22 cellular contexts compared by ENCODE assay signal in genomic region chr7:101166603-101166908, GRCh38. TPM values are rescaled to one million over a fixed set of nuclear protein-coding genes. Genes with fewer than 3 reads are reported as not detected.
DNase-seq lines count a peak whose midpoint lies in the region; TF ChIP-seq lines count a peak whose summit lies in the region.
"Had no signal": no experiment of that assay in that cellular context is flagged by ENCODE, and none has a peak within 500 bp of the region (broad histone marks: within the 10 kb centered on the region; RNA-seq: fewer than 3 reads in every experiment).

No MANE protein-coding gene starts in this region.

- H3K36me3 ChIP-seq in breast epithelium (no peaks in the 10 kb centered on the region), iPS-20b (ENCODE audit: insufficient read depth, low read depth, low read length) (no peaks in the 10 kb centered on the region)
- H3K36me3 ChIP-seq: thyroid gland had no signal

- H3K9me3 Mint-ChIP-seq in MCF 10A (ENCODE audit: unreplicated experiment), result no peaks in the 10 kb centered on the region
- no peaks in the 10 kb centered on the region for H3K9me3 Mint-ChIP-seq in activated T-helper 1 cell treated with anti-CD3 and anti-CD28 coated beads, Interleukin-12 subunit alpha, Interleukin-12 subunit beta, Interleukin-2, Interleukin-4 antibody, amounts not matched to agents 30 ng/mL and 10 ng/mL and 1 ng/mL, durations not matched to agents 14 hours and 24 hours and 36 hours

- no peak overlapping the region for H3K27ac Mint-ChIP-seq in MCF 10A (ENCODE audit: low read depth, unreplicated experiment)
- no peak overlapping the region for H3K27ac Mint-ChIP-seq in activated T-helper 1 cell treated with anti-CD3 and anti-CD28 coated beads, Interleukin-12 subunit alpha, Interleukin-12 subunit beta, Interleukin-2, Interleukin-4 antibody, amounts not matched to agents 30 ng/mL and 10 ng/mL and 1 ng/mL, durations not matched to agents 14 hours and 24 hours and 36 hours

- DNase-seq in MCF 10A (ENCODE audit: unreplicated experiment), result no peak
- DNase-seq in breast epithelium (ENCODE audit: low spot score in 2 of 2), result no peak
- no peak for DNase-seq in activated T-helper 1 cell treated with anti-CD3 and anti-CD28 coated beads, Interleukin-12 subunit alpha, Interleukin-12 subunit beta, Interleukin-2, Interleukin-4 antibody, amounts not matched to agents 30 ng/mL and 10 ng/mL and 1 ng/mL, durations not matched to agents 14 hours and 24 hours and 36 hours (ENCODE audit: low spot score)
- DNase-seq in NCI-H1417 treated with DMSO at 0.1 percent for 48 hours (lab: John Stamatoyannopoulos, UW), result no peak
- DNase-seq in stimulated activated naive CD4-positive, alpha-beta T cell treated with Interleukin-2 at 50 U/mL for 16 hours (lab: John Stamatoyannopoulos, UW), result no peak
- no peak for DNase-seq in NCI-H748 treated with DMSO at 0.1 percent for 48 hours (lab: John Stamatoyannopoulos, UW)
- DNase-seq in substantia nigra (lab: John Stamatoyannopoulos, UW), result no peak
- DNase-seq: activated CD4-positive, CD25-positive, alpha-beta regulatory T cell; activated CD8-positive, alpha-beta memory T cell treated with anti-CD3 and anti-CD28 coated beads for 24 hours; esophagus squamous epithelium; NCI-H1092 treated with DMSO at 0.1 percent for 48 hours; NCI-H2081 treated with DMSO at 0.1 percent for 48 hours; NCI-H510A treated with DMSO at 0.1 percent for 48 hours; SIG-M5; thyroid gland had no signal

- H3K27ac ChIP-seq in breast epithelium (no peak overlapping the region), iPS-20b (ENCODE audit: low read length) (no peak overlapping the region), substantia nigra (ENCODE audit: low read depth, low read length, poor library complexity, severe bottlenecking) (no peak overlapping the region)
- H3K27ac ChIP-seq: esophagus squamous epithelium, KMS-11, thyroid gland had no signal

- H3K27me3 ChIP-seq in breast epithelium, result peaks cover 21 to 91% of the 10 kb centered on the region in 2 donors
- peaks cover 91% of the 10 kb centered on the region for H3K27me3 ChIP-seq in iPS-20b (ENCODE audit: insufficient read depth, low read length)

- no TSS peak for BruUV-seq in MCF 10A (replicated peaks; lab: Mats Ljungman, UMichigan)

- H3K4me3 ChIP-seq in breast epithelium (no peak overlapping the region), iPS-20b (ENCODE audit: low read length) (peak overlapping the region; percentile 75; the same call in 1 of the 2 replicates)
- H3K4me3 ChIP-seq: esophagus squamous epithelium, thyroid gland had no signal

- peak overlapping the region; percentile 22 for H3K4me3 Mint-ChIP-seq in MCF 10A (ENCODE audit: unreplicated experiment)
- H3K4me3 Mint-ChIP-seq in activated T-helper 1 cell treated with anti-CD3 and anti-CD28 coated beads, Interleukin-12 subunit alpha, Interleukin-12 subunit beta, Interleukin-2, Interleukin-4 antibody, amounts not matched to agents 30 ng/mL and 10 ng/mL and 1 ng/mL, durations not matched to agents 14 hours and 24 hours and 36 hours, result peak overlapping the region; percentile 26

- TF ChIP-seq CTCF in MCF 10A (IDR thresholded peaks at IDR 0.05; ENCODE audit: unreplicated experiment) (no peak), breast epithelium (IDR thresholded peaks at IDR 0.05) (no peak)

- no peaks in the 10 kb centered on the region for H3K9me3 ChIP-seq in breast epithelium
- no peaks in the 10 kb centered on the region for H3K9me3 ChIP-seq in iPS-20b (ENCODE audit: insufficient read depth, low read depth, low read length)
- H3K9me3 ChIP-seq: esophagus squamous epithelium, thyroid gland had no signal

- peaks cover 65% of the 10 kb centered on the region for H3K27me3 Mint-ChIP-seq in MCF 10A (ENCODE audit: insufficient read depth, unreplicated experiment)
- peaks cover 73% of the 10 kb centered on the region for H3K27me3 Mint-ChIP-seq in activated T-helper 1 cell treated with anti-CD3 and anti-CD28 coated beads, Interleukin-12 subunit alpha, Interleukin-12 subunit beta, Interleukin-2, Interleukin-4 antibody, amounts not matched to agents 30 ng/mL and 10 ng/mL and 1 ng/mL, durations not matched to agents 14 hours and 24 hours and 36 hours (ENCODE audit: insufficient read depth)

- TF ChIP-seq POLR2A in breast epithelium (IDR thresholded peaks at IDR 0.05), result no peak

- POLR2A ChIA-PET in MCF 10A (lab: Yijun Ruan, JAX), result no interaction called here

- no peak overlapping the region; the same call in 1 of the 2 replicates for H3K9ac ChIP-seq in iPS-20b (ENCODE audit: low read depth, low read length)
- H3K9ac ChIP-seq: KMS-11 had no signal

- peaks cover 4% of the 10 kb centered on the region for H3K36me3 Mint-ChIP-seq in MCF 10A (ENCODE audit: insufficient read depth, unreplicated experiment)
- peaks cover 3% of the 10 kb centered on the region for H3K36me3 Mint-ChIP-seq in activated T-helper 1 cell treated with anti-CD3 and anti-CD28 coated beads, Interleukin-12 subunit alpha, Interleukin-12 subunit beta, Interleukin-2, Interleukin-4 antibody, amounts not matched to agents 30 ng/mL and 10 ng/mL and 1 ng/mL, durations not matched to agents 14 hours and 24 hours and 36 hours (ENCODE audit: low read depth)

- CTCF ChIA-PET in MCF 10A (lab: Yijun Ruan, JAX), result interaction anchor here (1.1 kb wide), 1 partner anchor 25 kb away, joined by 4 read pairs; no protein-coding TSS in a partner anchor

- intact Hi-C loops in MCF 10A (cut with micrococcal nuclease) (no loop called here), breast epithelium (cut with DNase I; ENCODE audit: low total_unique reads) (no loop called here)
- intact Hi-C loops in activated T-helper 1 cell treated with anti-CD3 and anti-CD28 coated beads, Interleukin-12 subunit alpha, Interleukin-12 subunit beta, Interleukin-2, Interleukin-4 antibody, amounts not matched to agents 30 ng/mL and 10 ng/mL and 1 ng/mL, durations not matched to agents 14 hours and 24 hours and 36 hours (cut with micrococcal nuclease), result no loop called here

- peaks cover 14 to 16% of the 10 kb centered on the region in 2 donors for H3K4me1 ChIP-seq in breast epithelium
- peaks cover 35% of the 10 kb centered on the region for H3K4me1 ChIP-seq in iPS-20b (ENCODE audit: insufficient read depth, low read length)

- peaks cover 47% of the 10 kb centered on the region for H3K4me1 Mint-ChIP-seq in MCF 10A (ENCODE audit: insufficient read depth, unreplicated experiment)
- peaks cover 65% of the 10 kb centered on the region for H3K4me1 Mint-ChIP-seq in activated T-helper 1 cell treated with anti-CD3 and anti-CD28 coated beads, Interleukin-12 subunit alpha, Interleukin-12 subunit beta, Interleukin-2, Interleukin-4 antibody, amounts not matched to agents 30 ng/mL and 10 ng/mL and 1 ng/mL, durations not matched to agents 14 hours and 24 hours and 36 hours (ENCODE audit: low read depth)

RNA-seq across cellular contexts. Expression of gene VGF, which starts 1.2 kb away (rescaled TPM):
- total RNA-seq in MCF 10A (2022) (11.2 and 12.8 TPM in 2 replicates), breast epithelium (under 1 TPM in 1 of 3 donors, not detected in 2; 0.16 TPM)
- total RNA-seq in activated T-helper 1 cell treated with anti-CD3 and anti-CD28 coated beads, Interleukin-12 subunit alpha, Interleukin-12 subunit beta, Interleukin-2, Interleukin-4 antibody, amounts not matched to agents 30 ng/mL and 10 ng/mL and 1 ng/mL, durations not matched to agents 14 hours and 24 hours and 36 hours, result 0.10 and 0.21 TPM in 2 replicates
- total RNA-seq: dermis microvascular lymphatic vessel endothelial cell, esophagus squamous epithelium, glomerular endothelial cell had no signal

RNA-seq across cellular contexts. Expression of gene AP1S1, which starts 12.3 kb away (rescaled TPM):
- total RNA-seq in MCF 10A (2022) (72.1 and 72.5 TPM in 2 replicates), breast epithelium (10 to 100 TPM; 29.6 to 55.7 (median 44.6) TPM)
- 45.7 and 53.3 TPM in 2 replicates for total RNA-seq in activated T-helper 1 cell treated with anti-CD3 and anti-CD28 coated beads, Interleukin-12 subunit alpha, Interleukin-12 subunit beta, Interleukin-2, Interleukin-4 antibody, amounts not matched to agents 30 ng/mL and 10 ng/mL and 1 ng/mL, durations not matched to agents 14 hours and 24 hours and 36 hours

RNA-seq across cellular contexts. Expression of gene NAT16, which starts 13.5 kb away (rescaled TPM):
- total RNA-seq in MCF 10A (2022) (not detected in 2 replicates), breast epithelium (not detected)
- total RNA-seq in activated T-helper 1 cell treated with anti-CD3 and anti-CD28 coated beads, Interleukin-12 subunit alpha, Interleukin-12 subunit beta, Interleukin-2, Interleukin-4 antibody, amounts not matched to agents 30 ng/mL and 10 ng/mL and 1 ng/mL, durations not matched to agents 14 hours and 24 hours and 36 hours, result 0.08 TPM in 1 of 2 replicates, not detected in the other
- total RNA-seq: dermis microvascular lymphatic vessel endothelial cell; esophagus squamous epithelium; glomerular endothelial cell; lower leg skin; T-helper 2 cell treated with Interferon-gamma antibody and Interleukin-4, amounts not matched to agents 100 ng/mL and 5 ng/mL, for 36 hours had no signal

RNA-seq across cellular contexts. Expression of gene MOGAT3, which starts 34.3 kb away (rescaled TPM):
- total RNA-seq in MCF 10A (2022) (not detected in 2 replicates), breast epithelium (1 to 10 TPM in 1 of 3 donors, not detected in 2; 2.6 TPM)
- not detected in 2 replicates for total RNA-seq in activated T-helper 1 cell treated with anti-CD3 and anti-CD28 coated beads, Interleukin-12 subunit alpha, Interleukin-12 subunit beta, Interleukin-2, Interleukin-4 antibody, amounts not matched to agents 30 ng/mL and 10 ng/mL and 1 ng/mL, durations not matched to agents 14 hours and 24 hours and 36 hours
- total RNA-seq: dermis microvascular lymphatic vessel endothelial cell; esophagus squamous epithelium; glomerular endothelial cell; lower leg skin; OCI-LY7; T-helper 2 cell treated with Interferon-gamma antibody and Interleukin-4, amounts not matched to agents 100 ng/mL and 5 ng/mL, for 36 hours; thyroid gland had no signal

RNA-seq across cellular contexts. Expression of gene SERPINE1, which starts 39.7 kb away (rescaled TPM):
- total RNA-seq in MCF 10A (2022) (56.7 and 80.6 TPM in 2 replicates), breast epithelium (10 to 100 TPM in 1 of 3 donors, 1 to 10 TPM in 2; 6.2 to 24.3 (median 7.4) TPM)
- 0.36 and 0.47 TPM in 2 replicates for total RNA-seq in activated T-helper 1 cell treated with anti-CD3 and anti-CD28 coated beads, Interleukin-12 subunit alpha, Interleukin-12 subunit beta, Interleukin-2, Interleukin-4 antibody, amounts not matched to agents 30 ng/mL and 10 ng/mL and 1 ng/mL, durations not matched to agents 14 hours and 24 hours and 36 hours

Comparison
In these comparisons a context has a peak if more than half of its experiments do, and no peak if none do; other contexts are left out.
1. RNA of gene VGF, which starts 1.2 kb away (total RNA-seq): 11.2 to 12.8 TPM in MCF 10A; 0.10 to 0.21 TPM in activated T-helper 1 cell treated with anti-CD3 and anti-CD28 coated beads, Interleukin-12 subunit alpha, Interleukin-12 subunit beta, Interleukin-2, Interleukin-4 antibody, amounts not matched to agents 30 ng/mL and 10 ng/mL and 1 ng/mL, durations not matched to agents 14 hours and 24 hours and 36 hours and 0.16 TPM in breast epithelium; every median in the first group is over 10 times any median in the second.